ENCODE assay signal across 10 cellular contexts in the genomic region with DNA sequence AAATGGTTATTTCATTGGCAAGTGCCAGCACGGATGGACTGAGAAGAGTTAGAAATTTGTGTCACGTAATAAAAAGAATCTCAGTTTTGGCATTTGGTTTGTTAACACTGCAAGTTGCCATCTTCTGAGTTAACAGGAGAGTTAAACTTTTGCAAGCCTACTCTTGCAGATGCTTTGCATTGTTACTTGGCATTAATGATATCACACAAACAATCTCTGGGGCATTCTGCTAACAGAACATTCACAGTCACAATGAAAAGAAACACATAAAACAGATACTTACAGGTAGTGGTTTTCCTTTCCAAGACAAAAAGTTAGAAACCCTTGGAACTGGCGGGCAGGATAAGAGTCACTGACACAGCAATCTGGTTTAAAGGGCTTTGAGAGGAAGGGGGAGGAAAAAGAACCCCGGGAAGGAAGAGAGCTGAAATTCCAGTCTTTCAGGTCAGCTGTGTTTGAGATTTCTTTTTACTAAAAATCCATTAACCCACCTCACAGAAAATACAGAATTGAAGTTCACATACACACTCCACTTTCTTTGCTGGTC. TPM values are rescaled to one million over a fixed set of nuclear protein-coding genes. Genes with fewer than 3 reads are reported as not detected.
DNase-seq lines count a peak whose midpoint lies in the region; ATAC-seq and TF ChIP-seq lines count a peak whose summit lies in the region.
"Had no signal": no experiment of that assay in that cellular context is flagged by ENCODE, and none has a peak within 500 bp of the region (broad histone marks: within the 10 kb centered on the region; RNA-seq: fewer than 3 reads in every experiment).

No MANE protein-coding gene starts in this region.

- H3K4me3 ChIP-seq in muscle layer of duodenum (ENCODE audit: low read depth in 1 of 2, low read length in 2 of 2) (peak overlapping the region; percentile 51 to 61), uterus (peak overlapping the region; percentile 28 to 33)
- H3K4me3 ChIP-seq: colonic mucosa had no signal

- H3K4me1 ChIP-seq in muscle layer of duodenum (ENCODE audit: control insufficient read depth in 1 of 2, insufficient read depth in 2 of 2, low read length in 2 of 2) = peaks cover 0 to 5% of the 10 kb centered on the region in 2 donors
- H3K4me1 ChIP-seq in uterus = no peaks in the 10 kb centered on the region

- in situ Hi-C loops in KBM-7 (cut with MboI; ENCODE audit: low pct_unique_long_range_greater_than_20kb, low sequenced_read_pairs) = no loop called here

- DNase-seq in NCI-H345 treated with DMSO at 0.1 percent for 48 hours (lab: John Stamatoyannopoulos, UW; ENCODE audit: unreplicated experiment) = peak; percentile 34
- DNase-seq in NCI-H345 (lab: John Stamatoyannopoulos, UW) = no peak
- DNase-seq in Right ventricle myocardium superior = no peak
- DNase-seq in uterus = no peak
- no peak for DNase-seq in NCI-H510A treated with DMSO at 0.1 percent for 48 hours (lab: John Stamatoyannopoulos, UW)
- DNase-seq in DMS153 (lab: John Stamatoyannopoulos, UW) = no peak
- DNase-seq in KBM-7 = no peak
- DNase-seq: activated CD4-positive, alpha-beta T cell treated with anti-CD3 and anti-CD28 coated beads, Interleukin-2, amount 50 U/mL, for 1 hour had no signal

- H3K9me3 ChIP-seq in muscle layer of duodenum (ENCODE audit: control insufficient read depth in 1 of 2, low read length in 2 of 2) = no peaks in the 10 kb centered on the region
- no peaks in the 10 kb centered on the region for H3K9me3 ChIP-seq in uterus
- H3K9me3 ChIP-seq: colonic mucosa had no signal

- no peak for TF ChIP-seq CTCF in uterus (IDR thresholded peaks at IDR 0.05)

- no peak for TF ChIP-seq POLR2A in uterus (IDR thresholded peaks at IDR 0.05)

- H3K27me3 ChIP-seq in muscle layer of duodenum (ENCODE audit: low read depth, low read length) (no peaks in the 10 kb centered on the region), uterus (no peaks in the 10 kb centered on the region)
- H3K27me3 ChIP-seq: colonic mucosa had no signal

- H3K27ac ChIP-seq in muscle layer of duodenum (ENCODE audit: low read length) (peak overlapping the region; percentile 46), uterus (peak overlapping the region; percentile 76 to 81)
- H3K27ac ChIP-seq: colonic mucosa had no signal

- no peaks in the 10 kb centered on the region for H3K36me3 ChIP-seq in muscle layer of duodenum (ENCODE audit: control insufficient read depth in 1 of 2, insufficient read depth in 2 of 2, low read length in 2 of 2)
- H3K36me3 ChIP-seq in uterus = no peaks in the 10 kb centered on the region
- H3K36me3 ChIP-seq: colonic mucosa had no signal

- intact Hi-C loops in Right ventricle myocardium superior (cut with DNase I) = no loop called here
- intact Hi-C loops in uterus (cut with DNase I; ENCODE audit: low total_unique reads) = no loop called here

- ATAC-seq in Right ventricle myocardium superior (ENCODE audit: poor library complexity) = peak; percentile 26

RNA-seq across cellular contexts. Expression of gene FREM1, which starts 0.5 kb away (rescaled TPM):
- total RNA-seq in Right ventricle myocardium superior = 2.0 TPM
- total RNA-seq in uterus = 10 to 100 TPM in 3 of 4 donors, 1 to 10 TPM in 1; 7.6 to 92.6 (median 18.4) TPM
